In the genomic region with DNA sequence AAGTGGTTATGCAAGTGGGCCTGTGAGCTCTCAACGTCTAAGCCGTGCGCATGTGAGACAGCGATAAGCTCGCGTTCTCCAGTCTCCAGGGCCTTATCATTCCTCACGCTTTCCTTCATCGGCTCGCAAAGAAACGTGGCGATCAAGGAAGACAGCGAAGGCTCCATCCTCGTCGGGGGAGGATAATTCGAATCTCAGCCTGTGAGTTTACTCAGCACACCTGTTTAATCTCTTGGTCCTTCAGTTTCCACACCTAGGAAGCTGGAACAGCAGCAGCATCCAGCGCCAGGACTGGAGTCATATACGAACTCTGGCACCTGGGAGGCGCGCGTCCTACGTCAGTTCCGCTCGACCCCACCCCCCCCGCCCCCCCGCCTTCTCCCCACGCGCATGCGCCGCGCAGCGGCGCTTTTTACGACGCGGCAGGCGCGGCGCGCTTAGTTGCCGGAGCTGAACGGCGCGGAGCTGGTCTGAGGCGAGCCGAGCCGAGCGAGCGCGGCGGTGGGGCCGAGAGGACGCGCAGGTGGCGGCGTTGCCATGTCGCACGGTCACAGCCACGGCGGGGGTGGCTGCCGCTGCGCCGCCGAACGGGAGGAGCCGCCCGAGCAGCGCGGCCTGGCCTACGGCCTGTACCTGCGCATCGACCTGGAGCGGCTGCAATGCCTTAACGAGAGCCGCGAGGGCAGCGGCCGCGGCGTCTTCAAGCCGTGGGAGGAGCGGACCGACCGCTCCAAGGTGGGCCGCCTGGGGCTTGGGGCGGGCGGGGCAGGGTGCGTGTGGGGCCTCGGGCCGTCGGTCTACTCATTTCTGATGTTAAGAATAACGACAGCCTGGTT, we compare ENCODE assay signal across 9 cellular contexts. TPM values are rescaled to one million over a fixed set of nuclear protein-coding genes. Genes with fewer than 3 reads are reported as not detected.
DNase-seq lines count a peak whose midpoint lies in the region; ATAC-seq, FAIRE-seq and TF ChIP-seq lines count a peak whose summit lies in the region.
"Had no signal": no experiment of that assay in that cellular context is flagged by ENCODE, and none has a peak within 500 bp of the region (broad histone marks: within the 10 kb centered on the region; RNA-seq: fewer than 3 reads in every experiment).

A gene with protein sequence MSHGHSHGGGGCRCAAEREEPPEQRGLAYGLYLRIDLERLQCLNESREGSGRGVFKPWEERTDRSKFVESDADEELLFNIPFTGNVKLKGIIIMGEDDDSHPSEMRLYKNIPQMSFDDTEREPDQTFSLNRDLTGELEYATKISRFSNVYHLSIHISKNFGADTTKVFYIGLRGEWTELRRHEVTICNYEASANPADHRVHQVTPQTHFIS (plus strand): TSS at position 440 of the 836 bp plus-strand sequence. CDS start 98 bp downstream, at position 538.

- POLR2A ChIA-PET in CD8-positive, alpha-beta memory T cell (lab: Charles Lee) = interaction anchor here (0.5 to 2.0 kb wide), 8 partner anchors 12 to 434 kb away, joined by 3 to 11 read pairs (median 6); partner anchors contain the start of genes ELOA, GALE, HMGCL and HNRNPR
- POLR2A ChIA-PET in IMR-90 (lab: Charles Lee; ENCODE audit: unreplicated experiment) (interaction anchor here (0.6 kb wide), 1 partner anchor 165 kb away, joined by 3 read pairs; no protein-coding TSS in a partner anchor), endothelial cell of umbilical vein (lab: Charles Lee) (interaction anchor here (0.8 to 3.0 kb wide), 5 partner anchors 12 to 23 kb away, joined by 3 to 16 read pairs (median 5); no protein-coding TSS in a partner anchor)

- no peak for TF ChIP-seq CTCF in IMR-90 (conservative IDR thresholded peaks at IDR 0.05; ENCODE audit: low read depth, low read length)
- no peak for TF ChIP-seq CTCF in OCI-LY3 (IDR thresholded peaks at IDR 0.05; ENCODE audit: low read depth, low read length)
- no peak for TF ChIP-seq CTCF in endothelial cell of umbilical vein (IDR thresholded peaks at IDR 0.05; ENCODE audit: extremely low read depth in 1 of 2, insufficient read depth in 1 of 2, low read depth in 1 of 2, low read length in 2 of 2)

- CTCF ChIA-PET in CD8-positive, alpha-beta memory T cell (lab: Charles Lee) = interaction anchor here (0.6 to 2.4 kb wide), 7 partner anchors 10 to 138 kb away, joined by 3 to 13 read pairs (median 4); partner anchors contain the start of gene ELOA
- CTCF ChIA-PET in IMR-90 (lab: Yijun Ruan, JAX) (interaction anchor here (0.5 to 1.1 kb wide), 2 partner anchors 14 to 698 kb away, joined by 3 to 4 read pairs; no protein-coding TSS in a partner anchor), endothelial cell of umbilical vein (lab: Charles Lee) (interaction anchor here (0.6 to 2.1 kb wide), 9 partner anchors 14 to 250 kb away, joined by 3 to 11 read pairs (median 4); partner anchors contain the start of gene HMGCL)

- peak within 1 kb of the TSS; percentile 95 to 99 (median 98) for H3K27ac Mint-ChIP-seq in CD8-positive, alpha-beta memory T cell

- TF ChIP-seq POLR2A in IMR-90 (IDR thresholded peaks at IDR 0.05; ENCODE audit: low read depth, low read length) = peak; percentile 89
- TF ChIP-seq POLR2A in endothelial cell of umbilical vein (IDR thresholded peaks at IDR 0.05; ENCODE audit: low read depth, low read length) = peak; percentile 80

- H3K9me1 ChIP-seq in IMR-90 (ENCODE audit: insufficient read depth, low read length) (peaks cover 9% of the 10 kb centered on the region; the same call in 1 of the 2 replicates), endothelial cell of umbilical vein (replicated peaks; ENCODE audit: control insufficient read depth, extremely low read depth, insufficient read depth, low read length) (no peaks in the 10 kb centered on the region)

- no peaks in the 10 kb centered on the region for H3K27me3 ChIP-seq in CD8-positive, alpha-beta memory T cell (ENCODE audit: insufficient read depth, low read length, poor library complexity, severe bottlenecking)
- H3K27me3 ChIP-seq in IMR-90 (ENCODE audit: control insufficient read depth, insufficient read depth, low read length) = no peaks in the 10 kb centered on the region
- no peaks in the 10 kb centered on the region for H3K27me3 ChIP-seq in OCI-LY3 (ENCODE audit: low read depth, low read length)
- H3K27me3 ChIP-seq in endothelial cell of umbilical vein (ENCODE audit: control insufficient read depth in 2 of 2, insufficient read depth in 2 of 2, low read length in 2 of 2) = no peaks in the 10 kb centered on the region

- H3K4me1 Mint-ChIP-seq in CD8-positive, alpha-beta memory T cell = peaks cover 32 to 55% (median 51%) of the 10 kb centered on the region in 3 donors

- H3K79me2 ChIP-seq in OCI-LY3 (ENCODE audit: low read length) (peaks cover 51% of the 10 kb centered on the region), endothelial cell of umbilical vein (ENCODE audit: control insufficient read depth, insufficient read depth, low read length) (peaks cover 33% of the 10 kb centered on the region)

- H4K91ac ChIP-seq in IMR-90 (ENCODE audit: insufficient read depth, low read depth, low read length) = peak within 1 kb of the TSS; percentile 70

- H2AFZ ChIP-seq in IMR-90 (replicated peaks; ENCODE audit: low read length, poor library complexity) (peak within 1 kb of the TSS; percentile 93), OCI-LY3 (ENCODE audit: low read depth, low read length) (peak within 1 kb of the TSS; percentile 22; the same call in 1 of the 2 replicates), endothelial cell of umbilical vein (ENCODE audit: low read depth, low read length) (peak within 1 kb of the TSS; percentile 96)

- WGBS in IMR-90 (ENCODE audit: extremely low coverage in 2 of 2, insufficient read length in 1 of 2), 2 experiments = 0% methylated on average over 42 of the region's 91 CpGs; no CpG with 5 or more reads in 1 of the 2 experiments

- H2BK20ac ChIP-seq in IMR-90 (ENCODE audit: low read depth, low read length) = no peak within 1 kb of the TSS

- peak within 1 kb of the TSS; percentile 98 for H3K4me3 ChIP-seq in CD8-positive, alpha-beta memory T cell (ENCODE audit: low read length)
- H3K4me3 ChIP-seq in IMR-90 (ENCODE audit: insufficient read depth, low read depth, low read length) (peak within 1 kb of the TSS; percentile 97), OCI-LY3 (ENCODE audit: low read length) (peak within 1 kb of the TSS; percentile 90), endothelial cell of umbilical vein (replicated peaks in 1 of 3; ENCODE audit: insufficient read depth in 1 of 3, low read depth in 1 of 3, low read length in 3 of 3) (peak within 1 kb of the TSS; percentile 43 to 81 (median 68))

- in situ Hi-C loops in IMR-90 (cut with MboI; ENCODE audit: low sequenced_read_pairs) = no loop called here

- H3K4me1 ChIP-seq in CD8-positive, alpha-beta memory T cell (ENCODE audit: insufficient read depth, low read length) = peaks cover 26% of the 10 kb centered on the region
- peaks cover 7% of the 10 kb centered on the region; the same call in 1 of the 2 replicates for H3K4me1 ChIP-seq in IMR-90 (ENCODE audit: control insufficient read depth, insufficient read depth, low read length)
- peaks cover 8% of the 10 kb centered on the region for H3K4me1 ChIP-seq in OCI-LY3 (ENCODE audit: low read length)
- peaks cover 24% of the 10 kb centered on the region for H3K4me1 ChIP-seq in endothelial cell of umbilical vein (ENCODE audit: control insufficient read depth, extremely low read depth, insufficient read depth, low read length)

- H3K18ac ChIP-seq in IMR-90 (ENCODE audit: low read depth, low read length) = peak within 1 kb of the TSS; percentile 96

- peak within 1 kb of the TSS; percentile 90 for H3K23ac ChIP-seq in IMR-90 (ENCODE audit: low read depth, low read length)

- DNase-seq in CD8-positive, alpha-beta memory T cell = peak; percentile 72 to 89 (median 83)
- peak; percentile 79 for DNase-seq in IMR-90
- DNase-seq in activated CD8-positive, alpha-beta memory T cell treated with anti-CD3 and anti-CD28 coated beads, Interleukin-2, amount 50 U/mL, for 4 hours = peak; percentile 72
- peak; percentile 86 for DNase-seq in endothelial cell of umbilical vein (ENCODE audit: low read depth, low spot score)
- peak; percentile 63 for DNase-seq in middle frontal gyrus (ENCODE audit: extremely low spot score, low spot score)
- peak; percentile 47 to 68 for DNase-seq in stimulated activated CD8-positive, alpha-beta memory T cell treated with anti-CD3 and anti-CD28 coated beads, Interleukin-2, amount 100 ng/mL, for 1 hour (ENCODE audit: low read depth in 2 of 2)

- peak within 1 kb of the TSS; percentile 96 for H3K9ac ChIP-seq in IMR-90 (ENCODE audit: low read depth, low read length)
- H3K9ac ChIP-seq in OCI-LY3 (ENCODE audit: low read length) = peak within 1 kb of the TSS; percentile 72
- H3K9ac ChIP-seq in endothelial cell of umbilical vein (replicated peaks; ENCODE audit: extremely low read depth, insufficient read depth, low read length) = peak within 1 kb of the TSS; percentile 79

- H3K27ac ChIP-seq in CD8-positive, alpha-beta memory T cell (ENCODE audit: low read depth, low read length) = peak within 1 kb of the TSS; percentile 91
- H3K27ac ChIP-seq in IMR-90 (ENCODE audit: insufficient read depth, low read length) = peak within 1 kb of the TSS; percentile 83
- H3K27ac ChIP-seq in OCI-LY3 (ENCODE audit: low read length) = peak within 1 kb of the TSS; percentile 30
- peak within 1 kb of the TSS; percentile 75 for H3K27ac ChIP-seq in endothelial cell of umbilical vein (ENCODE audit: insufficient read depth, low read depth, low read length)

- peaks cover 0 to 22% (median 3%) of the 10 kb centered on the region in 3 donors for H3K36me3 Mint-ChIP-seq in CD8-positive, alpha-beta memory T cell

- H2AK5ac ChIP-seq in IMR-90 (ENCODE audit: low read depth, low read length) = peak within 1 kb of the TSS; percentile 82

- ATAC-seq in GM21367 (IDR thresholded peaks at IDR 0.05; ENCODE audit: unreplicated experiment) (peak; percentile 55), IMR-90 (ENCODE audit: low read depth) (peak; percentile 89)

- peak within 1 kb of the TSS; percentile 93 for H3K14ac ChIP-seq in IMR-90 (replicated peaks; ENCODE audit: low read depth, low read length)

- peak within 1 kb of the TSS; percentile 90 to 99 (median 95) for H3K4me3 Mint-ChIP-seq in CD8-positive, alpha-beta memory T cell

- peak within 1 kb of the TSS; percentile 89 for H2BK5ac ChIP-seq in IMR-90 (ENCODE audit: low read depth, low read length, poor library complexity, severe bottlenecking)

- no peak within 1 kb of the TSS for H2BK15ac ChIP-seq in IMR-90 (ENCODE audit: low read depth, low read length)

- peak within 1 kb of the TSS; percentile 45; the same call in 1 of the 2 replicates for H2BK120ac ChIP-seq in IMR-90 (ENCODE audit: low read depth, low read length)

- H3K56ac ChIP-seq in IMR-90 (ENCODE audit: extremely low read depth, insufficient read depth, low read length) = peak within 1 kb of the TSS; percentile 76

- H4K5ac ChIP-seq in IMR-90 (ENCODE audit: low read depth, low read length) = peak within 1 kb of the TSS; percentile 97

- H4K20me1 ChIP-seq in IMR-90 (ENCODE audit: insufficient read depth, low read length) = peaks cover 15% of the 10 kb centered on the region; the same call in 1 of the 2 replicates
- H4K20me1 ChIP-seq in OCI-LY3 (ENCODE audit: insufficient read depth, low read length) = peaks cover 7% of the 10 kb centered on the region; the same call in 1 of the 2 replicates
- H4K20me1 ChIP-seq in endothelial cell of umbilical vein (replicated peaks; ENCODE audit: control insufficient read depth, extremely low read depth, insufficient read depth, low read length) = no peaks in the 10 kb centered on the region

- intact Hi-C loops in IMR-90 (cut with micrococcal nuclease) (no loop called here), endothelial cell of umbilical vein (cut with micrococcal nuclease) (loop anchor here (1.0 kb wide), 2 partner anchors 13 to 22 kb away; partner anchors contain the start of genes GALE and LYPLA2)

- peak within 1 kb of the TSS; percentile 100 for H3K4me2 ChIP-seq in IMR-90 (ENCODE audit: low read depth, low read length)
- H3K4me2 ChIP-seq in OCI-LY3 (ENCODE audit: low read length) = peak within 1 kb of the TSS; percentile 92
- peak within 1 kb of the TSS; percentile 93 for H3K4me2 ChIP-seq in endothelial cell of umbilical vein (ENCODE audit: insufficient read depth, low read length)

- no peaks in the 10 kb centered on the region for H3K9me3 Mint-ChIP-seq in CD8-positive, alpha-beta memory T cell

- H3K9me3 ChIP-seq in CD8-positive, alpha-beta memory T cell (ENCODE audit: low read length) = no peaks in the 10 kb centered on the region
- H3K9me3 ChIP-seq in IMR-90 (ENCODE audit: control insufficient read depth, insufficient read depth, low read length) (no peaks in the 10 kb centered on the region), OCI-LY3 (ENCODE audit: insufficient read depth, low read length) (no peaks in the 10 kb centered on the region), endothelial cell of umbilical vein (replicated peaks; ENCODE audit: control insufficient read depth, insufficient read depth, low read length) (no peaks in the 10 kb centered on the region)

- H2AK9ac ChIP-seq in IMR-90 (replicated peaks; ENCODE audit: low read depth, low read length, poor library complexity) = peak within 1 kb of the TSS; percentile 89

- FAIRE-seq in endothelial cell of umbilical vein (lab: Jason Lieb, UNC) = peak; percentile 76
- FAIRE-seq: islet of Langerhans had no signal

- H4K8ac ChIP-seq in IMR-90 (ENCODE audit: low read depth in 2 of 2, low read length in 2 of 2) = peak within 1 kb of the TSS; percentile 74 to 99

- no TSS peak for BruUV-seq in IMR-90 (replicated peaks; lab: Mats Ljungman, UMichigan)
- no TSS peak for BruUV-seq in endothelial cell of umbilical vein (replicated peaks; lab: Mats Ljungman, UMichigan)

- H3K4ac ChIP-seq in IMR-90 (ENCODE audit: low read depth, low read length) = peak within 1 kb of the TSS; percentile 96

- peaks cover 33 to 45% of the 10 kb centered on the region in 2 experiments for H3K79me1 ChIP-seq in IMR-90 (ENCODE audit: low read depth in 1 of 2, low read length in 2 of 2)

- H3K27me3 Mint-ChIP-seq in CD8-positive, alpha-beta memory T cell = no peaks in the 10 kb centered on the region

- dilution Hi-C loops in IMR-90 (cut with HindIII; ENCODE audit: low sequenced_read_pairs, unreplicated experiment) (no loop called here), endothelial cell of umbilical vein (cut with MboI; ENCODE audit: extremely low pct_ligation_motif_present, low sequenced_read_pairs) (no loop called here)

- TF ChIP-seq RAD21 in IMR-90 (IDR thresholded peaks at IDR 0.05; ENCODE audit: low read length) = no peak

- H3K36me3 ChIP-seq in CD8-positive, alpha-beta memory T cell (ENCODE audit: insufficient read depth, low read length) = no peaks in the 10 kb centered on the region
- H3K36me3 ChIP-seq in IMR-90 (ENCODE audit: control insufficient read depth, insufficient read depth, low read length) (no peaks in the 10 kb centered on the region), OCI-LY3 (replicated peaks; ENCODE audit: low read depth, low read length) (peaks cover 6% of the 10 kb centered on the region), endothelial cell of umbilical vein (ENCODE audit: control insufficient read depth in 2 of 2, extremely low read depth in 1 of 2, insufficient read depth in 2 of 2, low read length in 2 of 2) (no peaks in the 10 kb centered on the region)

RNA-seq across cellular contexts. Expression of the gene that starts here (rescaled TPM):
- 100 to 1,000 TPM; 105 TPM for total RNA-seq in CD8-positive, alpha-beta memory T cell
- 68.5 TPM for polyA plus RNA-seq in CD8-positive, alpha-beta memory T cell
- total RNA-seq in IMR-90 (2012; rRNA removed) (23.8 and 34.2 TPM in 2 replicates), endothelial cell of umbilical vein (35.8 and 42.5 TPM in 2 replicates)
- polyA plus RNA-seq in IMR-90 (2012; rRNA removed) (31.8 and 32.0 TPM in 2 replicates), endothelial cell of umbilical vein (31.5 and 43.1 TPM in 2 replicates)
- polyA plus RNA-seq in IMR-90 (2012; cell fraction: cytosol; rRNA removed) = 18.3 and 34.6 TPM in 2 replicates
- 10.8 and 29.0 TPM in 2 replicates for polyA plus RNA-seq in IMR-90 (2012; cell fraction: nucleus; rRNA removed; ENCODE audit: low replicate concordance)
- polyA plus RNA-seq in endothelial cell of umbilical vein (2011; cell fraction: cytosol; rRNA removed) = 38.1 and 42.2 TPM in 2 replicates
- polyA plus RNA-seq in endothelial cell of umbilical vein (2011; cell fraction: nucleus; rRNA removed) = 32.1 and 39.7 TPM in 2 replicates
- 26.5 and 35.3 TPM in 2 replicates for polyA plus RNA-seq in endothelial cell of umbilical vein (2012)
- 13.1 and 19.8 TPM in 2 replicates for polyA minus RNA-seq in endothelial cell of umbilical vein
- 17.3 TPM for polyA minus RNA-seq in endothelial cell of umbilical vein (2011; cell fraction: cytosol; rRNA and poly(A)+ RNA removed)
- 7.6 and 13.0 TPM in 2 replicates for polyA minus RNA-seq in endothelial cell of umbilical vein (2011; cell fraction: nucleus; rRNA and poly(A)+ RNA removed)

Comparison
In these comparisons a context has a peak if more than half of its experiments do, and no peak if none do; other contexts are left out.
1. Peak in every context shown above with its lines: DNase-seq, ATAC-seq, H3K4me3 ChIP-seq and H3K27ac ChIP-seq.
2. H3K27ac ChIP-seq: peak in every context shown above with its lines; median percentile 91 in CD8-positive, alpha-beta memory T cell; 83 in IMR-90; 75 in endothelial cell of umbilical vein; 30 in OCI-LY3.
3. H2AFZ ChIP-seq: peak in every context shown above with its lines; median percentile 96 in endothelial cell of umbilical vein; 93 in IMR-90; 22 in OCI-LY3.